ENCODE assay signal across 15 cellular contexts in genomic region chr18:28905509-28905908, GRCh38.
DNase-seq lines count a peak whose midpoint lies in the region; TF ChIP-seq lines count a peak whose summit lies in the region.
"Had no signal": no experiment of that assay in that cellular context is flagged by ENCODE, and none has a peak within 500 bp of the region (broad histone marks: within the 10 kb centered on the region; RNA-seq: fewer than 3 reads in every experiment).

No MANE protein-coding gene starts in this region.

- H3K9me2 ChIP-seq in MM.1S (replicated peaks; ENCODE audit: insufficient read depth, low read length) = no peaks in the 10 kb centered on the region

- H3K79me1 ChIP-seq in trophoblast cell (ENCODE audit: low read length) = no peaks in the 10 kb centered on the region

- no peak overlapping the region for H3K4ac ChIP-seq in trophoblast cell (ENCODE audit: low read depth, low read length)

- no peak overlapping the region for H3K23ac ChIP-seq in trophoblast cell (ENCODE audit: low read length)

- no peaks in the 10 kb centered on the region for H3F3A ChIP-seq in MM.1S (ENCODE audit: insufficient read depth, low read length)

- no peak overlapping the region for H3K14ac ChIP-seq in trophoblast cell (ENCODE audit: low read length)

- no peak for TF ChIP-seq CTCF in mammary epithelial cell (conservative IDR thresholded peaks at IDR 0.05 in 1 of 2, IDR thresholded peaks at IDR 0.05 in 1 of 2; ENCODE audit: extremely low read depth in 1 of 2, insufficient read depth in 1 of 2, low read depth in 1 of 2, low read length in 2 of 2)
- no peak for TF ChIP-seq CTCF in MM.1S (IDR thresholded peaks at IDR 0.05; ENCODE audit: low read length)

- 0% methylated on average over 1 of the region's 1 CpG for WGBS in mammary epithelial cell (ENCODE audit: low coverage, missing lambda C conversion rate)
- no CpG with 5 or more reads among the region's 1 CpG for WGBS in trophoblast cell (ENCODE audit: extremely low coverage, insufficient coverage, insufficient read length)

- H3K9me3 ChIP-seq in MG63 (no peaks in the 10 kb centered on the region), mammary epithelial cell (replicated peaks; ENCODE audit: insufficient read depth, low read length) (no peaks in the 10 kb centered on the region), MM.1S (replicated peaks; ENCODE audit: insufficient read depth, low read length) (no peaks in the 10 kb centered on the region), trophoblast cell (ENCODE audit: insufficient read depth, low read depth, low read length) (no peaks in the 10 kb centered on the region)

- no peaks in the 10 kb centered on the region for H4K20me1 ChIP-seq in mammary epithelial cell (ENCODE audit: insufficient read depth, low read length)
- no peaks in the 10 kb centered on the region for H4K20me1 ChIP-seq in MM.1S (ENCODE audit: insufficient read depth, low read length)

- CTCF ChIA-PET in mammary epithelial cell (lab: Charles Lee; ENCODE audit: low non-redundant PET) = no interaction called here

- DNase-seq in Daoy (ENCODE audit: low read depth) (peak; percentile 77), MG63 (peak; percentile 0), mammary epithelial cell (peak; percentile 58), lung microvascular endothelial cell (ENCODE audit: low read depth in 2 of 2) (peak; percentile 3 to 79), NCI-H1105 treated with DMSO at 0.1 percent for 48 hours (lab: John Stamatoyannopoulos, UW) (no peak), MM.1S (no peak), trophoblast cell (no peak)
- DNase-seq in stimulated activated CD4-positive, alpha-beta T cell treated with anti-CD3 and anti-CD28 coated beads, Interleukin-12 subunit alpha, Interleukin-12 subunit beta, amount 100 ng/mL, for 4 hours = no peak
- DNase-seq: activated CD4-positive, alpha-beta T cell treated with anti-CD3 and anti-CD28 coated beads, Interleukin-2, amount 50 U/mL, for 1 hour; aorta; effector CD4-positive, alpha-beta T cell; GF-D8; naive B cell; stimulated activated naive CD4-positive, alpha-beta T cell treated with Interleukin-2 at 50 U/mL for 16 hours had no signal

- H4K91ac ChIP-seq in trophoblast cell (ENCODE audit: low read depth, low read length) = no peak overlapping the region

- H3K4me1 ChIP-seq in mammary epithelial cell (ENCODE audit: insufficient read depth, low read length) (peaks cover 4% of the 10 kb centered on the region), MM.1S (ENCODE audit: low read length) (no peaks in the 10 kb centered on the region), trophoblast cell (ENCODE audit: control insufficient read depth in 1 of 2, insufficient read depth in 2 of 2, low read length in 2 of 2) (no peaks in the 10 kb centered on the region)

- no peak overlapping the region for H3K27ac ChIP-seq in mammary epithelial cell (ENCODE audit: insufficient read depth, low read depth, low read length)
- no peak overlapping the region for H3K27ac ChIP-seq in MM.1S (ENCODE audit: low read length)
- H3K27ac ChIP-seq in trophoblast cell (ENCODE audit: low read depth, low read length) = no peak overlapping the region
- H3K27ac ChIP-seq: C4-2B had no signal

- H2BK12ac ChIP-seq in trophoblast cell (ENCODE audit: low read length) = no peak overlapping the region

- intact Hi-C loops in mammary epithelial cell (cut with micrococcal nuclease) = no loop called here

- H3K27me3 ChIP-seq in MG63 (no peaks in the 10 kb centered on the region), mammary epithelial cell (ENCODE audit: insufficient read depth, low read length) (no peaks in the 10 kb centered on the region), MM.1S (replicated peaks; ENCODE audit: insufficient read depth, low read length) (no peaks in the 10 kb centered on the region), trophoblast cell (ENCODE audit: insufficient read depth, low read length) (no peaks in the 10 kb centered on the region)

- no peak overlapping the region for H2BK120ac ChIP-seq in trophoblast cell (ENCODE audit: insufficient read depth, low read length, poor library complexity)

- H4K8ac ChIP-seq in trophoblast cell (ENCODE audit: low read depth, low read length) = no peak overlapping the region

- no peak overlapping the region for H2BK5ac ChIP-seq in trophoblast cell (ENCODE audit: low read depth, low read length, poor library complexity)

- H3K4me3 ChIP-seq in MG63 = no peak overlapping the region
- no peak overlapping the region for H3K4me3 ChIP-seq in mammary epithelial cell (replicated peaks in 1 of 3; ENCODE audit: insufficient read depth in 1 of 3, low read depth in 2 of 3, low read length in 3 of 3)
- no peak overlapping the region for H3K4me3 ChIP-seq in MM.1S (ENCODE audit: low read length)
- H3K4me3 ChIP-seq in trophoblast cell (ENCODE audit: low read depth, low read length) = no peak overlapping the region

- dilution Hi-C loops in mammary epithelial cell (cut with HindIII; ENCODE audit: low sequenced_read_pairs) = no loop called here

- H3K4me2 ChIP-seq in mammary epithelial cell (ENCODE audit: insufficient read depth, low read depth, low read length) (peak overlapping the region; percentile 21), MM.1S (ENCODE audit: low read depth, low read length) (no peak overlapping the region), trophoblast cell (ENCODE audit: low read length) (no peak overlapping the region)

- no peak overlapping the region for H3K18ac ChIP-seq in trophoblast cell (ENCODE audit: low read length)

- H3K79me2 ChIP-seq in mammary epithelial cell (ENCODE audit: insufficient read depth, low read length) = no peaks in the 10 kb centered on the region
- H3K79me2 ChIP-seq in MM.1S (ENCODE audit: low read length) = no peaks in the 10 kb centered on the region
- no peaks in the 10 kb centered on the region for H3K79me2 ChIP-seq in trophoblast cell (ENCODE audit: control insufficient read depth, insufficient read depth, low read length, poor library complexity)

- BruUV-seq in mammary epithelial cell (replicated peaks; lab: Mats Ljungman, UMichigan) = no TSS peak

- H3K9ac ChIP-seq in mammary epithelial cell (ENCODE audit: insufficient read depth, low read length) (no peak overlapping the region), MM.1S (ENCODE audit: low read length) (no peak overlapping the region), trophoblast cell (ENCODE audit: low read length) (no peak overlapping the region)

- no peak overlapping the region for H2AK5ac ChIP-seq in trophoblast cell (ENCODE audit: low read length)

- H3K36me3 ChIP-seq in MG63 (no peaks in the 10 kb centered on the region), mammary epithelial cell (ENCODE audit: insufficient read depth, low read length) (no peaks in the 10 kb centered on the region), MM.1S (replicated peaks; ENCODE audit: insufficient read depth, low read length) (no peaks in the 10 kb centered on the region), trophoblast cell (ENCODE audit: control insufficient read depth in 1 of 2, insufficient read depth in 2 of 2, low read length in 2 of 2) (no peaks in the 10 kb centered on the region)

- in situ Hi-C loops in mammary epithelial cell (cut with MboI; ENCODE audit: low sequenced_read_pairs in 2 of 2) = no loop called here

- H4K12ac ChIP-seq in trophoblast cell (ENCODE audit: low read depth, low read length) = no peak overlapping the region

- peak overlapping the region; percentile 71 for H2AFZ ChIP-seq in mammary epithelial cell (ENCODE audit: low read depth, low read length)
- H2AFZ ChIP-seq in MM.1S (ENCODE audit: low read length) = no peak overlapping the region
- no peak overlapping the region for H2AFZ ChIP-seq in trophoblast cell (ENCODE audit: insufficient read depth, low read length, poor library complexity)

Comparison
In these comparisons a context has a peak if more than half of its experiments do, and no peak if none do; other contexts are left out.
1. DNase-seq: peak in Daoy (single experiment), MG63 (single experiment), mammary epithelial cell (single experiment) and lung microvascular endothelial cell (2 of 2); none in stimulated activated CD4-positive, alpha-beta T cell treated with anti-CD3 and anti-CD28 coated beads, Interleukin-12 subunit alpha, Interleukin-12 subunit beta, amount 100 ng/mL, for 4 hours (single experiment), NCI-H1105 treated with DMSO at 0.1 percent for 48 hours (single experiment), MM.1S (single experiment) and trophoblast cell (0 of 2).